19 cellular contexts compared by ENCODE assay signal in genomic region chr14:95445676-95446075, GRCh38.
DNase-seq lines count a peak whose midpoint lies in the region; ATAC-seq, FAIRE-seq and TF ChIP-seq lines count a peak whose summit lies in the region.
"Had no signal": no experiment of that assay in that cellular context is flagged by ENCODE, and none has a peak within 500 bp of the region (broad histone marks: within the 10 kb centered on the region; RNA-seq: fewer than 3 reads in every experiment).

No MANE protein-coding gene starts in this region.

- WGBS in trophoblast cell (ENCODE audit: extremely low coverage, insufficient coverage, insufficient read length) = no CpG with 5 or more reads among the region's 6 CpGs
- 100% methylated on average over 4 of the region's 6 CpGs for WGBS in HepG2 (ENCODE audit: low lambda C conversion rate)

- no peak for FAIRE-seq in HepG2 (lab: Jason Lieb, UNC)
- FAIRE-seq: endometrium had no signal

- POLR2A ChIA-PET in HepG2 (lab: Yijun Ruan, JAX) = interaction anchor here (2.2 to 6.6 kb wide), 4 partner anchors 70 to 105 kb away, joined by 13 to 104 read pairs (median 23); partner anchors contain the start of genes GLRX5 and SYNE3

- TF ChIP-seq EP300 in HepG2 (IDR thresholded peaks at IDR 0.05; ENCODE audit: low read depth in 2 of 2, low read length in 2 of 2) = no peak
- no peak for TF ChIP-seq EP300 in HepG2 (CRISPR knock-in tag; IDR thresholded peaks at IDR 0.05; ENCODE audit: borderline replicate concordance)

- H3K9ac ChIP-seq in trophoblast cell (ENCODE audit: low read length) (peak overlapping the region; percentile 50), HepG2 (ENCODE audit: insufficient read depth, low read depth, low read length) (no peak overlapping the region)

- DNase-seq in activated naive CD4-positive, alpha-beta T cell treated with anti-CD3 and anti-CD28 coated beads, Interleukin-2, amount 10 ng/mL, durations not matched to agents 7 days and 5 days = no peak
- DNase-seq in activated naive CD4-positive, alpha-beta T cell (lab: John Stamatoyannopoulos, UW) = no peak
- DNase-seq in NCI-H1092 treated with DMSO at 0.1 percent for 48 hours (lab: John Stamatoyannopoulos, UW) (peak; percentile 30), NCI-H774 (lab: John Stamatoyannopoulos, UW) (peak; percentile 56), trophoblast cell (no peak), endothelial cell (ENCODE audit: low spot score) (no peak), HepG2 (ENCODE audit: low spot score) (no peak)
- DNase-seq: brain microvascular endothelial cell, cortex of kidney, heart left ventricle, MG63, NCI-H187 had no signal

- H3K79me1 ChIP-seq in trophoblast cell (ENCODE audit: low read length) = no peaks in the 10 kb centered on the region

- no peak overlapping the region for H3K4me2 ChIP-seq in trophoblast cell (ENCODE audit: low read length)
- no peak overlapping the region for H3K4me2 ChIP-seq in HepG2 (ENCODE audit: low read depth, low read length)

- H3K27me3 ChIP-seq in trophoblast cell (ENCODE audit: insufficient read depth, low read length) = no peaks in the 10 kb centered on the region
- no peaks in the 10 kb centered on the region for H3K27me3 ChIP-seq in HepG2 (ENCODE audit: control insufficient read depth in 1 of 2, insufficient read depth in 2 of 2, low read length in 2 of 2)
- H3K27me3 ChIP-seq: brain microvascular endothelial cell, heart left ventricle, MG63, tibial nerve had no signal

- H2AK5ac ChIP-seq in trophoblast cell (ENCODE audit: low read length) = no peak overlapping the region

- intact Hi-C loops in HepG2 (cut with micrococcal nuclease; ENCODE audit: unreplicated experiment) = no loop called here

- no peaks in the 10 kb centered on the region for H3K79me2 ChIP-seq in trophoblast cell (ENCODE audit: control insufficient read depth, insufficient read depth, low read length, poor library complexity)
- no peaks in the 10 kb centered on the region for H3K79me2 ChIP-seq in HepG2 (ENCODE audit: insufficient read depth, low read length)

- H2BK12ac ChIP-seq in trophoblast cell (ENCODE audit: low read length) = no peak overlapping the region

- H3K4ac ChIP-seq in trophoblast cell (ENCODE audit: low read depth, low read length) = no peak overlapping the region

- H3K4me1 ChIP-seq in trophoblast cell (ENCODE audit: control insufficient read depth in 1 of 2, insufficient read depth in 2 of 2, low read length in 2 of 2) = peaks cover 7 to 12% of the 10 kb centered on the region in 2 experiments
- peaks cover 45% of the 10 kb centered on the region for H3K4me1 ChIP-seq in HepG2 (ENCODE audit: insufficient read depth, low read length)

- TF ChIP-seq CTCF in endothelial cell (IDR thresholded peaks at IDR 0.05; ENCODE audit: unreplicated experiment) (no peak), HepG2 (CRISPR knock-in tag; IDR thresholded peaks at IDR 0.05) (no peak)

- H3K36me3 Mint-ChIP-seq in activated naive CD4-positive, alpha-beta T cell treated with anti-CD3 and anti-CD28 coated beads, Interleukin-2, amount 10 ng/mL, durations not matched to agents 7 days and 5 days = peaks cover 71% of the 10 kb centered on the region
- no peaks in the 10 kb centered on the region for H3K36me3 Mint-ChIP-seq in endothelial cell (ENCODE audit: low read depth, unreplicated experiment)
- H3K36me3 Mint-ChIP-seq: mesothelial cell of epicardium had no signal

- H3K4me1 Mint-ChIP-seq in activated naive CD4-positive, alpha-beta T cell treated with anti-CD3 and anti-CD28 coated beads, Interleukin-2, amount 10 ng/mL, durations not matched to agents 7 days and 5 days = peaks cover 7% of the 10 kb centered on the region
- no peaks in the 10 kb centered on the region for H3K4me1 Mint-ChIP-seq in endothelial cell (ENCODE audit: unreplicated experiment)

- no peaks in the 10 kb centered on the region for H3K9me3 ChIP-seq in trophoblast cell (ENCODE audit: insufficient read depth, low read depth, low read length)
- H3K9me3 ChIP-seq in HepG2 (ENCODE audit: low read length) = no peaks in the 10 kb centered on the region
- H3K9me3 ChIP-seq: heart left ventricle, MG63, tibial nerve had no signal

- BruUV-seq in HepG2 (replicated peaks; lab: Mats Ljungman, UMichigan) = no TSS peak

- H3K18ac ChIP-seq in trophoblast cell (ENCODE audit: low read length) = no peak overlapping the region

- H3K27ac ChIP-seq in trophoblast cell (ENCODE audit: low read depth, low read length) = no peak overlapping the region
- H3K27ac ChIP-seq in HepG2 (ENCODE audit: extremely low read length, insufficient read depth, low read length) = no peak overlapping the region
- H3K27ac ChIP-seq: brain microvascular endothelial cell, heart left ventricle, SK-N-MC, tibial nerve had no signal

- H4K20me1 ChIP-seq in HepG2 (ENCODE audit: insufficient read depth, low read length) = no peaks in the 10 kb centered on the region

- no peak overlapping the region for H3K23ac ChIP-seq in trophoblast cell (ENCODE audit: low read length)

- peak overlapping the region; percentile 34 for H3K27ac Mint-ChIP-seq in activated naive CD4-positive, alpha-beta T cell treated with anti-CD3 and anti-CD28 coated beads, Interleukin-2, amount 10 ng/mL, durations not matched to agents 7 days and 5 days
- no peak overlapping the region for H3K27ac Mint-ChIP-seq in endothelial cell (ENCODE audit: unreplicated experiment)
- H3K27ac Mint-ChIP-seq: mesothelial cell of epicardium; stimulated activated naive CD8-positive, alpha-beta T cell treated with anti-CD3 and anti-CD28 coated beads, Interleukin-15, Interleukin-2, amounts not matched to agents 100 ng/mL and 50 ng/mL, for 24 hours had no signal

- no peak overlapping the region for H2BK5ac ChIP-seq in trophoblast cell (ENCODE audit: low read depth, low read length, poor library complexity)

- H4K8ac ChIP-seq in trophoblast cell (ENCODE audit: low read depth, low read length) = no peak overlapping the region

- no peak for ATAC-seq in HepG2
- ATAC-seq: heart left ventricle, left lobe of liver, Panc1 had no signal

- CTCF ChIA-PET in activated naive CD4-positive, alpha-beta T cell treated with anti-CD3 and anti-CD28 coated beads, Interleukin-2, amount 10 ng/mL, durations not matched to agents 7 days and 5 days (lab: Charles Lee) = interaction anchor here (1.0 to 1.6 kb wide), 5 partner anchors 13 to 82 kb away, joined by 3 to 13 read pairs (median 3); no protein-coding TSS in a partner anchor
- CTCF ChIA-PET in HepG2 (lab: Yijun Ruan, JAX; ENCODE audit: low intra/inter-chr PET ratio, low total read pairs) = no interaction called here

- H3K27me3 Mint-ChIP-seq in activated naive CD4-positive, alpha-beta T cell treated with anti-CD3 and anti-CD28 coated beads, Interleukin-2, amount 10 ng/mL, durations not matched to agents 7 days and 5 days = no peaks in the 10 kb centered on the region
- H3K27me3 Mint-ChIP-seq in endothelial cell (ENCODE audit: unreplicated experiment) = peaks cover 5% of the 10 kb centered on the region
- H3K27me3 Mint-ChIP-seq: stimulated activated naive CD8-positive, alpha-beta T cell treated with anti-CD3 and anti-CD28 coated beads, Interleukin-15, Interleukin-2, amounts not matched to agents 100 ng/mL and 50 ng/mL, for 24 hours had no signal

- no peaks in the 10 kb centered on the region for H3K9me3 Mint-ChIP-seq in activated naive CD4-positive, alpha-beta T cell treated with anti-CD3 and anti-CD28 coated beads, Interleukin-2, amount 10 ng/mL, durations not matched to agents 7 days and 5 days
- H3K9me3 Mint-ChIP-seq in endothelial cell (ENCODE audit: unreplicated experiment) = no peaks in the 10 kb centered on the region
- H3K9me3 Mint-ChIP-seq: mesothelial cell of epicardium; stimulated activated naive CD8-positive, alpha-beta T cell treated with anti-CD3 and anti-CD28 coated beads, Interleukin-15, Interleukin-2, amounts not matched to agents 100 ng/mL and 50 ng/mL, for 24 hours had no signal

- TF ChIP-seq RAD21 in HepG2 (CRISPR knock-in tag; IDR thresholded peaks at IDR 0.05) = no peak

- no peak overlapping the region for H3K14ac ChIP-seq in trophoblast cell (ENCODE audit: low read length)

- no peak overlapping the region for H2BK120ac ChIP-seq in trophoblast cell (ENCODE audit: insufficient read depth, low read length, poor library complexity)

- in situ Hi-C loops in HepG2 (cut with HindIII; ENCODE audit: extremely low pct_ligation_motif_present, low pct_unique_long_range_greater_than_20kb) = no loop called here

- TF ChIP-seq POLR2A in HepG2 (IDR thresholded peaks at IDR 0.05; ENCODE audit: insufficient read depth in 1 of 2, low read depth in 2 of 2, low read length in 2 of 2) = no peak

- no peak overlapping the region for H4K12ac ChIP-seq in trophoblast cell (ENCODE audit: low read depth, low read length)

- H3K36me3 ChIP-seq in trophoblast cell (ENCODE audit: control insufficient read depth in 1 of 2, insufficient read depth in 2 of 2, low read length in 2 of 2) = no peaks in the 10 kb centered on the region
- H3K36me3 ChIP-seq in HepG2 (replicated peaks in 1 of 2; ENCODE audit: control insufficient read depth in 1 of 2, insufficient read depth in 2 of 2, low read length in 2 of 2) = peaks cover 2 to 14% of the 10 kb centered on the region in 2 experiments; a peak in 3 of 5 replicates
- H3K36me3 ChIP-seq: brain microvascular endothelial cell, MG63 had no signal

- H4K91ac ChIP-seq in trophoblast cell (ENCODE audit: low read depth, low read length) = no peak overlapping the region

- H2AFZ ChIP-seq in trophoblast cell (ENCODE audit: insufficient read depth, low read length, poor library complexity) = no peak overlapping the region
- H2AFZ ChIP-seq in HepG2 (ENCODE audit: low read length) = no peak overlapping the region

- no peak overlapping the region for H3K4me3 ChIP-seq in trophoblast cell (ENCODE audit: low read depth, low read length)
- no peak overlapping the region for H3K4me3 ChIP-seq in HepG2 (replicated peaks in 1 of 3; ENCODE audit: insufficient read depth in 1 of 3, low read depth in 2 of 3, low read length in 3 of 3)
- H3K4me3 ChIP-seq: heart left ventricle, MG63, SK-N-MC, tibial nerve had no signal

- no peak overlapping the region for H3K4me3 Mint-ChIP-seq in activated naive CD4-positive, alpha-beta T cell treated with anti-CD3 and anti-CD28 coated beads, Interleukin-2, amount 10 ng/mL, durations not matched to agents 7 days and 5 days
- no peak overlapping the region for H3K4me3 Mint-ChIP-seq in endothelial cell (ENCODE audit: unreplicated experiment)
- H3K4me3 Mint-ChIP-seq: mesothelial cell of epicardium; stimulated activated naive CD8-positive, alpha-beta T cell treated with anti-CD3 and anti-CD28 coated beads, Interleukin-15, Interleukin-2, amounts not matched to agents 100 ng/mL and 50 ng/mL, for 24 hours had no signal

TF ChIP-seq in HepG2, 621 proteins besides CTCF, POLR2A, EP300 and RAD21 (continues in another document):
- TF ChIP-seq MED13 (CRISPR knock-in tag; IDR thresholded peaks at IDR 0.05) = no peak
- TF ChIP-seq PAX8 (CRISPR knock-in tag; IDR thresholded peaks at IDR 0.05; ENCODE audit: borderline replicate concordance) = no peak
- no peak for TF ChIP-seq ZNF10 (CRISPR knock-in tag; IDR thresholded peaks at IDR 0.05; ENCODE audit: borderline replicate concordance, low read depth)

Comparison
In these comparisons a context has a peak if more than half of its experiments do, and no peak if none do; other contexts are left out.
1. DNase-seq: peak in NCI-H1092 treated with DMSO at 0.1 percent for 48 hours (single experiment) and NCI-H774 (single experiment); none in activated naive CD4-positive, alpha-beta T cell treated with anti-CD3 and anti-CD28 coated beads, Interleukin-2, amount 10 ng/mL, durations not matched to agents 7 days and 5 days (single experiment), activated naive CD4-positive, alpha-beta T cell (0 of 4), trophoblast cell (0 of 2), endothelial cell (single experiment) and HepG2 (single experiment).